ENCODE assay signal across 14 cellular contexts in the genomic region with DNA sequence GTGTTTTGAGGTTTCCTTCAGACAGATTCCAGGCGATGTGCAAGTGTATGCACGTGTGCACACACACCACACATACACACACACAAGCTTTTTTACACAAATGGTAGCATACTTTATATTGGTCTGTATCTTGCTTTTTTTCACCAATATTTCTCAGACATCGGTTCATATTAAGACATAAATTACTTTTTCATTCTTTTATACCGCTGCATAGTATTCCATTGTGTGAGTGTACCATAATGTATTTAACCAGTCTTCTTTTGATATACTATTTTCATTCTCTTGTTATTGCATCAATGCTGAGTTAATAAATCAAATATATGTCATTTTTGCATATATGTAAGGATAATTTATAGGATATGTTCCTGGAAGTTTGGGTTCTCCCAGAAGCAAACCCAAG. TPM values are rescaled to one million over a fixed set of nuclear protein-coding genes. Genes with fewer than 3 reads are reported as not detected.
"Had no signal": no experiment of that assay in that cellular context is flagged by ENCODE, and none has a peak within 500 bp of the region (broad histone marks: within the 10 kb centered on the region; RNA-seq: fewer than 3 reads in every experiment).

No MANE protein-coding gene starts in this region.

- H3K27ac ChIP-seq: brain microvascular endothelial cell, coronary artery, upper lobe of right lung, WERI-Rb-1 had no signal

- H3K27ac Mint-ChIP-seq: activated T-cell treated with anti-CD3 and anti-CD28 coated beads, Interleukin-2, amount 50 U/mL, for 72 hours; progenitor cell of endocrine pancreas had no signal

- H3K9me3 ChIP-seq: upper lobe of right lung had no signal

- DNase-seq: activated CD4-positive, alpha-beta T cell treated with anti-CD3 and anti-CD28 coated beads for 48 hours; activated CD8-positive, alpha-beta memory T cell treated with anti-CD3 and anti-CD28 coated beads, Interleukin-2, amount 50 U/mL, for 4 hours; activated T-cell treated with anti-CD3 and anti-CD28 coated beads, Interleukin-2, amount 50 U/mL, for 72 hours; brain microvascular endothelial cell; midbrain; stimulated activated naive CD4-positive, alpha-beta T cell; upper lobe of right lung; WERI-Rb-1 had no signal

- FAIRE-seq: endometrium, frontal cortex, keratinocyte had no signal

- H3K36me3 ChIP-seq: brain microvascular endothelial cell, upper lobe of right lung, WERI-Rb-1 had no signal

- H3K4me3 ChIP-seq: coronary artery, upper lobe of right lung had no signal

- H3K9me3 Mint-ChIP-seq: activated T-cell treated with anti-CD3 and anti-CD28 coated beads, Interleukin-2, amount 50 U/mL, for 72 hours had no signal

- H3K4me1 ChIP-seq: upper lobe of right lung had no signal

- ATAC-seq: activated T-cell treated with anti-CD3 and anti-CD28 coated beads, Interleukin-2, amount 50 U/mL, for 72 hours had no signal

RNA-seq across cellular contexts. Expression of a gene that starts 22.4 kb away (rescaled TPM):
- total RNA-seq: progenitor cell of endocrine pancreas had no signal
- polyA plus RNA-seq: neural cell had no signal
